ENCODE assay signal across 15 cellular contexts in genomic region chr7:83541187-83541960, GRCh38.
DNase-seq lines count a peak whose midpoint lies in the region; ATAC-seq and TF ChIP-seq lines count a peak whose summit lies in the region.
"Had no signal": no experiment of that assay in that cellular context is flagged by ENCODE, and none has a peak within 500 bp of the region (broad histone marks: within the 10 kb centered on the region; RNA-seq: fewer than 3 reads in every experiment).

No MANE protein-coding gene starts in this region.

- intact Hi-C loops in PC-3 (cut with micrococcal nuclease): no loop called here

- POLR2A ChIA-PET in PC-3 (lab: Charles Lee; ENCODE audit: unreplicated experiment): no interaction called here
- POLR2A ChIA-PET in HEK293T (lab: Yijun Ruan, JAX): no interaction called here

- ATAC-seq in GM18867 (IDR thresholded peaks at IDR 0.05; ENCODE audit: unreplicated experiment) (peak; percentile 65), PC-3 (peak; percentile 81), GM21390 (IDR thresholded peaks at IDR 0.05; ENCODE audit: unreplicated experiment) (no peak), GM21423 (IDR thresholded peaks at IDR 0.05; ENCODE audit: unreplicated experiment) (no peak)

- H3K27me3 ChIP-seq in PC-3 (ENCODE audit: low read length): no peaks in the 10 kb centered on the region
- no peaks in the 10 kb centered on the region for H3K27me3 ChIP-seq in osteoblast (ENCODE audit: insufficient read depth, low read length)

- H3K4me1 ChIP-seq in PC-3 (ENCODE audit: insufficient read depth, low read length) (peaks cover 4% of the 10 kb centered on the region), osteoblast (ENCODE audit: insufficient read depth, low read length) (no peaks in the 10 kb centered on the region)
- H3K4me1 ChIP-seq: HAP-1 had no signal

- H4K20me1 ChIP-seq in PC-3 (ENCODE audit: low read length) (no peaks in the 10 kb centered on the region), osteoblast (ENCODE audit: insufficient read depth, low read length) (no peaks in the 10 kb centered on the region)

- H2AFZ ChIP-seq in PC-3 (ENCODE audit: low read length) (no peak overlapping the region), osteoblast (ENCODE audit: low read length) (no peak overlapping the region)

- no TSS peak for BruUV-seq in PC-3 (replicated peaks; lab: Mats Ljungman, UMichigan)

- H3K4me3 ChIP-seq in PC-3 (ENCODE audit: low read length) (no peak overlapping the region), osteoblast (ENCODE audit: insufficient read depth, low read length) (no peak overlapping the region)
- H3K4me3 ChIP-seq: HAP-1 had no signal

- CTCF ChIA-PET in PC-3 (lab: Charles Lee): no interaction called here
- CTCF ChIA-PET in HEK293T (lab: Yijun Ruan, JAX): no interaction called here

- DNase-seq in COLO668 (lab: John Stamatoyannopoulos, UW; ENCODE audit: unreplicated experiment) (peak; percentile 6), PC-3 (no peak), osteoblast (ENCODE audit: insufficient read length, low spot score, missing footprints) (peak; percentile 17), HEK293T (ENCODE audit: extremely low spot score) (no peak)
- DNase-seq: C1 segment of cervical spinal cord; CD4-positive, alpha-beta T cell; DMS153; GF-D8; GOT3; HFFc6 had no signal

- H3K9me3 ChIP-seq in PC-3 (ENCODE audit: low read length): no peaks in the 10 kb centered on the region
- no peaks in the 10 kb centered on the region for H3K9me3 ChIP-seq in osteoblast (ENCODE audit: low read depth, low read length)
- H3K9me3 ChIP-seq: HAP-1 had no signal

- H3K27ac ChIP-seq in PC-3 (ENCODE audit: low read length) (no peak overlapping the region), osteoblast (ENCODE audit: low read depth, low read length) (no peak overlapping the region)
- H3K27ac ChIP-seq: HL-60 had no signal

- no peaks in the 10 kb centered on the region for H3K79me2 ChIP-seq in PC-3 (ENCODE audit: low read length)
- no peaks in the 10 kb centered on the region for H3K79me2 ChIP-seq in osteoblast (ENCODE audit: insufficient read depth, low read length)

- no peaks in the 10 kb centered on the region for H3K9me2 ChIP-seq in PC-3 (replicated peaks; ENCODE audit: low read length)

- H3K9ac ChIP-seq in PC-3 (ENCODE audit: low read length): no peak overlapping the region

- H3K36me3 ChIP-seq in PC-3 (ENCODE audit: low read depth, low read length): no peaks in the 10 kb centered on the region
- no peaks in the 10 kb centered on the region for H3K36me3 ChIP-seq in osteoblast (ENCODE audit: insufficient read depth, low read length)
- H3K36me3 ChIP-seq: HAP-1 had no signal

- no peak for TF ChIP-seq CTCF in PC-3 (conservative IDR thresholded peaks at IDR 0.05; ENCODE audit: low read depth, low read length)
- TF ChIP-seq CTCF in osteoblast (IDR thresholded peaks at IDR 0.05; ENCODE audit: extremely low read depth, low read depth, low read length): no peak

- no peaks in the 10 kb centered on the region for H3F3A ChIP-seq in PC-3 (ENCODE audit: low read length, unreplicated experiment)

- H3K4me2 ChIP-seq in PC-3 (ENCODE audit: low read length) (no peak overlapping the region), osteoblast (ENCODE audit: insufficient read depth, low read length) (no peak overlapping the region)

TF ChIP-seq in HEK293T, 16 proteins besides CTCF, POLR2A, EP300 and RAD21:
- TF ChIP-seq FOXA1 (IDR thresholded peaks at IDR 0.05) (no peak), FOXK2 (IDR thresholded peaks at IDR 0.05) (no peak), ELF4 (IDR thresholded peaks at IDR 0.05) (no peak), ARNT (IDR thresholded peaks at IDR 0.05) (no peak), CTBP1 (IDR thresholded peaks at IDR 0.05; ENCODE audit: borderline replicate concordance) (no peak), SP1 (IDR thresholded peaks at IDR 0.05) (no peak), TARDBP (IDR thresholded peaks at IDR 0.05) (no peak), BHLHE40 (IDR thresholded peaks at IDR 0.05; ENCODE audit: borderline replicate concordance) (no peak), PKNOX1 (IDR thresholded peaks at IDR 0.05) (no peak)

Comparison
In these comparisons a context has a peak if more than half of its experiments do, and no peak if none do; other contexts are left out.
1. DNase-seq: peak in COLO668 (single experiment) and osteoblast (single experiment); none in PC-3 (single experiment) and HEK293T (single experiment).
2. ATAC-seq: peak in GM18867 (single experiment) and PC-3 (single experiment); none in GM21390 (single experiment) and GM21423 (single experiment).